In the genomic region with DNA sequence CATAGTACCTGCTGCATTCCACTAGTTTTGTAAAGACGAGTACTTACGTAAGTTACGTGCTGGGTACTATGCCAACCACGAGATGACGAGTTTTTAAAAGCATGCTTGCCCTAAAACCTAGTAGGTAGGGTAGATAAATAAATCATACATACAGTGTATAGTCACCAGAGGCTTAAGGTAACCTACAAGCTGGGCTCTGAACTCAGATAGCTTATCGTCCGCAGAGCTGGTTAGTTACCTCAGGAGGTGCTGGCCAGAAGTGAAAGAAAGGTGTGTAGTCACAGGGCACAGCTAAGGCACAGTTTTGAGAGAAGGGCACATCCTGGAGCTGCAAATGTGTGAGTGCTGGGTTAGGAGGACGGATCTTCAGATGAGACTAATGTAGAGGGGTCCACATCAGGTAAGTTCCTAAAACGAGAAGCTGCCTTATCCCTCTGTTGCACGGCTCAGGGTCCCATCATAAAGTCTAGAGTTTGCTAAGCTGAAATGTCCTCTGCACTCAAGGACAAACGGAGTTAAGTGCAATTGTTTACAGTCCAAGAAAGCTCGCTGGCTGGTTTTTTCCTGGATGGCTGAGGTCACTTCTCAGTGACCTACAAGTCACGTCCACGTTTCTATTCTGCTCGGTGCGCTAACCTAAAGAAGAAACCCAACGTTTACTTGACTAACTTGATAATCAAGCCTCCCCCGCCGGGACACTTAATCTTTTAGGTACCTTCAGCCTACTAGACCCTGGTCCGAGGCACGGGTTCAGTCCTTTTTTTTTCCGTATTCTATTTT, we compare ENCODE assay signal across 8 cellular contexts.
DNase-seq lines count a peak whose midpoint lies in the region; ATAC-seq and TF ChIP-seq lines count a peak whose summit lies in the region.

No MANE protein-coding gene starts in this region.

- H3K27ac Mint-ChIP-seq in stimulated activated naive B cell treated with anti-CD40 and anti-IgM and Interleukin-4, amounts not matched to agents 10 μg/mL and 1 μg/mL and 100 μg/mL, for 72 hours, result peak overlapping the region; percentile 89

- TF ChIP-seq CTCF in GM10248 (IDR thresholded peaks at IDR 0.05; ENCODE audit: control extremely low read depth, extremely low read depth, low read depth, missing control alignments), result no peak

- DNase-seq in GM10248 (ENCODE audit: extremely low spot score), result peak; percentile 9
- DNase-seq in amniotic epithelial cell (ENCODE audit: low read depth), result peak; percentile 23
- DNase-seq in inferior parietal cortex (ENCODE audit: extremely low spot score), result peak; percentile 11
- DNase-seq in stimulated activated naive B cell treated with anti-CD40 and anti-IgM and Interleukin-4, amounts not matched to agents 10 μg/mL and 1 μg/mL and 100 μg/mL, for 72 hours, result no peak
- DNase-seq in NCI-H1092 (lab: John Stamatoyannopoulos, UW), result no peak
- DNase-seq in DMS79 (lab: John Stamatoyannopoulos, UW), result no peak
- no peak for DNase-seq in retina

- peak; percentile 5 for ATAC-seq in HG03280 (IDR thresholded peaks at IDR 0.05; ENCODE audit: unreplicated experiment)
- ATAC-seq in stimulated activated naive B cell treated with anti-CD40 and anti-IgM and Interleukin-4, amounts not matched to agents 10 μg/mL and 1 μg/mL and 100 μg/mL, for 72 hours (replicated peaks), result no peak

- H3K27me3 Mint-ChIP-seq in stimulated activated naive B cell treated with anti-CD40 and anti-IgM and Interleukin-4, amounts not matched to agents 10 μg/mL and 1 μg/mL and 100 μg/mL, for 72 hours, result no peaks in the 10 kb centered on the region

- H3K4me1 Mint-ChIP-seq in stimulated activated naive B cell treated with anti-CD40 and anti-IgM and Interleukin-4, amounts not matched to agents 10 μg/mL and 1 μg/mL and 100 μg/mL, for 72 hours, result peaks cover 13 to 33% of the 10 kb centered on the region in 2 donors

- CTCF ChIA-PET in GM10248 (lab: Yijun Ruan, JAX), result interaction anchor here (0.8 to 2.6 kb wide), 3 partner anchors 62 to 579 kb away, joined by 3 to 10 read pairs (median 5); a partner anchor contains a TSS

- H3K4me3 Mint-ChIP-seq in stimulated activated naive B cell treated with anti-CD40 and anti-IgM and Interleukin-4, amounts not matched to agents 10 μg/mL and 1 μg/mL and 100 μg/mL, for 72 hours, result peak overlapping the region; percentile 85 to 88

- POLR2A ChIA-PET in GM10248 (lab: Yijun Ruan, JAX), result no interaction called here

- peaks cover 7 to 10% of the 10 kb centered on the region in 2 donors for H3K36me3 Mint-ChIP-seq in stimulated activated naive B cell treated with anti-CD40 and anti-IgM and Interleukin-4, amounts not matched to agents 10 μg/mL and 1 μg/mL and 100 μg/mL, for 72 hours

- H3K9me3 Mint-ChIP-seq in stimulated activated naive B cell treated with anti-CD40 and anti-IgM and Interleukin-4, amounts not matched to agents 10 μg/mL and 1 μg/mL and 100 μg/mL, for 72 hours, result peaks cover 1 to 5% of the 10 kb centered on the region in 2 donors

Comparison
In these comparisons a context has a peak if more than half of its experiments do, and no peak if none do; other contexts are left out.
1. DNase-seq: peak in GM10248 (single experiment), amniotic epithelial cell (single experiment) and inferior parietal cortex (single experiment); none in stimulated activated naive B cell treated with anti-CD40 and anti-IgM and Interleukin-4, amounts not matched to agents 10 μg/mL and 1 μg/mL and 100 μg/mL, for 72 hours (single experiment), NCI-H1092 (single experiment), DMS79 (single experiment) and retina (single experiment).